In genomic region chr1:25996966-25997758, GRCh38 we compare ENCODE assay signal across 8 cellular contexts. TPM values are rescaled to one million over a fixed set of nuclear protein-coding genes. Genes with fewer than 3 reads are reported as not detected.
DNase-seq lines count a peak whose midpoint lies in the region; ATAC-seq and TF ChIP-seq lines count a peak whose summit lies in the region.

No MANE protein-coding gene starts in this region.

- intact Hi-C loops in ascending aorta (cut with DNase I): loop anchor here (5.0 kb wide), 1 partner anchor 380 kb away; the partner anchor contains the start of gene MAN1C1
- intact Hi-C loops in gastrocnemius medialis (cut with DNase I; ENCODE audit: low total_unique reads): loop anchor here (5.0 to 10.0 kb wide), 2 partner anchors 175 to 1352 kb away; partner anchors contain the start of gene SRRM1

- no peak for TF ChIP-seq POLR2A in gastrocnemius medialis (IDR thresholded peaks at IDR 0.05)

- H3K4me3 ChIP-seq in ascending aorta: peak overlapping the region; percentile 58 to 75
- peak overlapping the region; percentile 68 for H3K4me3 ChIP-seq in iPS-18a (ENCODE audit: low read length)
- H3K4me3 ChIP-seq in gastrocnemius medialis: peak overlapping the region; percentile 57 to 86 (median 73)

- ATAC-seq in gastrocnemius medialis: peak; percentile 25 to 32
- no peak for ATAC-seq in HG02759 (IDR thresholded peaks at IDR 0.05; ENCODE audit: unreplicated experiment)

- H3K36me3 ChIP-seq in ascending aorta: no peaks in the 10 kb centered on the region
- no peaks in the 10 kb centered on the region for H3K36me3 ChIP-seq in iPS-18a (ENCODE audit: control insufficient read depth, low read depth, low read length)
- no peaks in the 10 kb centered on the region for H3K36me3 ChIP-seq in gastrocnemius medialis

- H3K9me3 ChIP-seq in ascending aorta (no peaks in the 10 kb centered on the region), iPS-18a (ENCODE audit: control insufficient read depth, low read depth, low read length) (no peaks in the 10 kb centered on the region), gastrocnemius medialis (no peaks in the 10 kb centered on the region)

- no peaks in the 10 kb centered on the region for H3K27me3 ChIP-seq in ascending aorta
- no peaks in the 10 kb centered on the region for H3K27me3 ChIP-seq in iPS-18a (ENCODE audit: control insufficient read depth, insufficient read depth, low read length)
- no peaks in the 10 kb centered on the region for H3K27me3 ChIP-seq in gastrocnemius medialis

- peak; percentile 29 for DNase-seq in NCI-H510A treated with DMSO at 0.1 percent for 48 hours (lab: John Stamatoyannopoulos, UW)
- no peak for DNase-seq in NCI-H510A (lab: John Stamatoyannopoulos, UW)
- peak; percentile 68 for DNase-seq in NAMALWA (ENCODE audit: low spot score)
- peak in 1 of 2 donors; percentile 68 for DNase-seq in ascending aorta (ENCODE audit: low spot score in 2 of 2)
- peak; percentile 39 to 50 for DNase-seq in gastrocnemius medialis
- DNase-seq in HPDE6-E6E7 (ENCODE audit: extremely low spot score): no peak

- peak overlapping the region; percentile 63 for H3K9ac ChIP-seq in iPS-18a (ENCODE audit: low read length)

- in situ Hi-C loops in gastrocnemius medialis (cut with MboI; ENCODE audit: low sequenced_read_pairs in 4 of 4): loop anchor here in 3 of 4 donors (5.0 to 10.0 kb wide), 2 partner anchors 100 to 102 kb away; no protein-coding TSS in a partner anchor

- H3K4me1 ChIP-seq in ascending aorta (peaks cover 4 to 6% of the 10 kb centered on the region in 2 donors), iPS-18a (ENCODE audit: control insufficient read depth, low read depth, low read length) (peaks cover 23% of the 10 kb centered on the region), gastrocnemius medialis (peaks cover 26 to 35% of the 10 kb centered on the region in 2 donors)

- H3K27ac ChIP-seq in ascending aorta: peak overlapping the region; percentile 84 to 86
- H3K27ac ChIP-seq in iPS-18a (ENCODE audit: low read length): peak overlapping the region; percentile 8
- H3K27ac ChIP-seq in gastrocnemius medialis: peak overlapping the region; percentile 88 to 96 (median 92)

- no peak for TF ChIP-seq CTCF in ascending aorta (IDR thresholded peaks at IDR 0.05)
- no peak for TF ChIP-seq CTCF in gastrocnemius medialis (IDR thresholded peaks at IDR 0.05 in 4 of 5, conservative IDR thresholded peaks at IDR 0.05 in 1 of 5)

RNA-seq across cellular contexts. Expression of gene PAFAH2, which starts 0.7 kb away (rescaled TPM):
- total RNA-seq in ascending aorta (1.3 TPM), gastrocnemius medialis (10 to 100 TPM in 3 of 4 donors, 1 to 10 TPM in 1; 9.0 to 35.5 (median 16.1) TPM)

RNA-seq across cellular contexts. Expression of gene EXTL1, which starts 24.4 kb away (rescaled TPM):
- total RNA-seq in ascending aorta: 0.85 TPM
- under 1 TPM in 2 of 4 donors, not detected in 2; 0.33 to 0.95 TPM for total RNA-seq in gastrocnemius medialis

RNA-seq across cellular contexts. Expression of gene SLC30A2, which starts 48.8 kb away (rescaled TPM):
- total RNA-seq in ascending aorta (not detected), gastrocnemius medialis (1 to 10 TPM; 1.2 to 5.2 (median 3.1) TPM)

Comparison
In these comparisons a context has a peak if more than half of its experiments do, and no peak if none do; other contexts are left out.
1. DNase-seq: peak in NCI-H510A treated with DMSO at 0.1 percent for 48 hours (single experiment), NAMALWA (single experiment) and gastrocnemius medialis (2 of 2); none in NCI-H510A (single experiment) and HPDE6-E6E7 (single experiment).
2. H3K27ac ChIP-seq: peak in every context shown above with its lines; median percentile 92 in gastrocnemius medialis; 85 in ascending aorta; 8 in iPS-18a.
3. Peak in every context shown above with its lines, with median percentiles within 50 percentile points of each other: H3K4me3 ChIP-seq.